17 cellular contexts compared by ENCODE assay signal in genomic region chr12:8446642-8447547, GRCh38. TPM values are rescaled to one million over a fixed set of nuclear protein-coding genes. Genes with fewer than 3 reads are reported as not detected.
"Had no signal": no experiment of that assay in that cellular context is flagged by ENCODE, and none has a peak within 500 bp of the region (broad histone marks: within the 10 kb centered on the region; RNA-seq: fewer than 3 reads in every experiment).

No MANE protein-coding gene starts in this region.

- DNase-seq: activated gamma-delta T cell treated with Interleukin-2 at 50 U/mL for 16 hours; activated T-cell treated with anti-CD3 and anti-CD28 coated beads, Interleukin-2, amount 50 U/mL, for 72 hours; amygdala; body of pancreas; caudate nucleus; colonic mucosa; hippocampal formation; kidney; mesendoderm; natural killer cell; thyroid gland had no signal

- H3K36me3 Mint-ChIP-seq: natural killer cell, WTC11 had no signal

- ATAC-seq: body of pancreas, natural killer cell, WTC11 had no signal

- H3K4me1 Mint-ChIP-seq: natural killer cell had no signal

- H3K27ac Mint-ChIP-seq: activated T-cell treated with anti-CD3 and anti-CD28 coated beads, Interleukin-2, amount 50 U/mL, for 72 hours; natural killer cell; WTC11 had no signal

- H3K4me3 Mint-ChIP-seq: activated T-cell treated with anti-CD3 and anti-CD28 coated beads, Interleukin-2, amount 50 U/mL, for 72 hours; natural killer cell; WTC11 had no signal

- H3K9me3 Mint-ChIP-seq: activated T-cell treated with anti-CD3 and anti-CD28 coated beads, Interleukin-2, amount 50 U/mL, for 72 hours; natural killer cell had no signal

RNA-seq across cellular contexts. Expression of gene CLEC6A, which starts 8.9 kb away (rescaled TPM):
- total RNA-seq: activated T-cell treated with anti-CD3 and anti-CD28 coated beads, Interleukin-2, amount 50 U/mL, for 72 hours; body of pancreas; colonic mucosa; esophagus muscularis mucosa; fibroblast of villous mesenchyme; glomerular endothelial cell; kidney; liver; natural killer cell; urinary bladder had no signal
